Comparison of ENCODE assay signal across 23 cellular contexts in genomic region chr1:220516722-220517042, GRCh38. TPM values are rescaled to one million over a fixed set of nuclear protein-coding genes. Genes with fewer than 3 reads are reported as not detected.
DNase-seq lines count a peak whose midpoint lies in the region; ATAC-seq and TF ChIP-seq lines count a peak whose summit lies in the region.
"Had no signal": no experiment of that assay in that cellular context is flagged by ENCODE, and none has a peak within 500 bp of the region (broad histone marks: within the 10 kb centered on the region; RNA-seq: fewer than 3 reads in every experiment).

No MANE protein-coding gene starts in this region.

- no peak for TF ChIP-seq EP300 in suprapubic skin (IDR thresholded peaks at IDR 0.05)

- peak overlapping the region; percentile 1; the same call in 1 of the 2 replicates for H3K9ac ChIP-seq in HUES64 (ENCODE audit: low read depth, low read length)
- H3K9ac ChIP-seq: BLaER1 treated with 17β-estradiol and CSF1 and Interleukin-3, amounts not matched to agents 10 nM and 100 nM had no signal

- no peaks in the 10 kb centered on the region for H3K4me1 Mint-ChIP-seq in activated T-cell treated with anti-CD3 and anti-CD28 coated beads, Interleukin-2, amount 50 U/mL, for 72 hours (ENCODE audit: low read depth)

- H3K27me3 ChIP-seq in HUES64 (ENCODE audit: insufficient read depth, low read length) (no peaks in the 10 kb centered on the region), RWPE2 (ENCODE audit: insufficient read depth, poor library complexity, severe bottlenecking) (no peaks in the 10 kb centered on the region), foreskin keratinocyte (no peaks in the 10 kb centered on the region), suprapubic skin (no peaks in the 10 kb centered on the region)
- H3K27me3 ChIP-seq: BLaER1 treated with 17β-estradiol and CSF1 and Interleukin-3, amounts not matched to agents 10 nM and 100 nM had no signal

- no peak overlapping the region for H3K27ac Mint-ChIP-seq in activated T-cell treated with anti-CD3 and anti-CD28 coated beads, Interleukin-2, amount 50 U/mL, for 72 hours
- H3K27ac Mint-ChIP-seq: CD4-positive, alpha-beta T cell; GM23338 had no signal

- whole genome bisulfite sequencing in HUES64 = 80% methylated on average over 2 of the region's 2 CpGs
- 87% methylated on average over 2 of the region's 2 CpGs for WGBS in suprapubic skin

- H3K9me3 ChIP-seq in HUES64 (ENCODE audit: insufficient read depth, low read depth, low read length) (no peaks in the 10 kb centered on the region), RWPE2 (ENCODE audit: severe bottlenecking) (no peaks in the 10 kb centered on the region), suprapubic skin (no peaks in the 10 kb centered on the region)
- H3K9me3 ChIP-seq: A549; BLaER1 treated with 17β-estradiol and CSF1 and Interleukin-3, amounts not matched to agents 10 nM and 100 nM; MG63; SJSA1 had no signal

- H3K36me3 Mint-ChIP-seq in activated T-cell treated with anti-CD3 and anti-CD28 coated beads, Interleukin-2, amount 50 U/mL, for 72 hours (ENCODE audit: insufficient read depth in 2 of 2) = no peaks in the 10 kb centered on the region

- TF ChIP-seq CTCF in RWPE2 (IDR thresholded peaks at IDR 0.05; ENCODE audit: poor library complexity, severe bottlenecking) (no peak), foreskin keratinocyte (conservative IDR thresholded peaks at IDR 0.05) (no peak), suprapubic skin (IDR thresholded peaks at IDR 0.05) (no peak)

- DNase-seq in RWPE2 (ENCODE audit: low spot score) (no peak), foreskin keratinocyte (peak in 1 of 2 donors; percentile 82), suprapubic skin (ENCODE audit: low spot score in 2 of 2) (no peak)
- no peak for DNase-seq in activated T-cell treated with anti-CD3 and anti-CD28 coated beads, Interleukin-2, amount 50 U/mL, for 72 hours
- DNase-seq in activated CD4-positive, alpha-beta T cell treated with anti-CD3 and anti-CD28 coated beads for 48 hours = no peak
- DNase-seq: AML-193; CD4-positive, alpha-beta T cell; H9; KBM-7; MG63; NCI-H1436; NCI-H187; NCI-H2081 treated with DMSO at 0.1 percent for 48 hours; NCI-H524 treated with DMSO at 0.1 percent for 48 hours; NCI-H774; Right ventricle myocardium superior had no signal

- H3K4me1 ChIP-seq in HUES64 (ENCODE audit: insufficient read depth, low read length) (peaks cover 15% of the 10 kb centered on the region), RWPE2 (ENCODE audit: insufficient read depth, poor library complexity, severe bottlenecking) (peaks cover 34% of the 10 kb centered on the region), foreskin keratinocyte (peaks cover 38% of the 10 kb centered on the region), suprapubic skin (peaks cover 10% of the 10 kb centered on the region)
- H3K4me1 ChIP-seq: A549; BLaER1 treated with 17β-estradiol and CSF1 and Interleukin-3, amounts not matched to agents 10 nM and 100 nM; SJSA1 had no signal

- ATAC-seq in RWPE2 (ENCODE audit: low read depth) (peak; percentile 22; the same call in 2 of the 3 replicates), foreskin keratinocyte (peak; percentile 32), GM21723 (IDR thresholded peaks at IDR 0.05; ENCODE audit: unreplicated experiment) (no peak)
- no peak for ATAC-seq in activated T-cell treated with anti-CD3 and anti-CD28 coated beads, Interleukin-2, amount 50 U/mL, for 72 hours (replicated peaks in 1 of 2)
- ATAC-seq: A549, GM23338 had no signal

- no peak overlapping the region for H3K4me3 Mint-ChIP-seq in activated T-cell treated with anti-CD3 and anti-CD28 coated beads, Interleukin-2, amount 50 U/mL, for 72 hours
- H3K4me3 Mint-ChIP-seq: CD4-positive, alpha-beta T cell; GM23338; H9 had no signal

- TF ChIP-seq POLR2A in suprapubic skin (IDR thresholded peaks at IDR 0.05) = no peak

- H3K36me3 ChIP-seq in HUES64 (ENCODE audit: insufficient read depth, low read length) (no peaks in the 10 kb centered on the region), RWPE2 (ENCODE audit: low read depth) (no peaks in the 10 kb centered on the region), suprapubic skin (no peaks in the 10 kb centered on the region)
- H3K36me3 ChIP-seq: BLaER1 treated with 17β-estradiol and CSF1 and Interleukin-3, amounts not matched to agents 10 nM and 100 nM; MG63; SJSA1 had no signal

- H3K27ac ChIP-seq in HUES64 (ENCODE audit: low read depth, low read length) (no peak overlapping the region), RWPE2 (ENCODE audit: poor library complexity, severe bottlenecking) (peak overlapping the region; percentile 90), foreskin keratinocyte (peak overlapping the region; percentile 29), suprapubic skin (peak overlapping the region; percentile 14)
- H3K27ac ChIP-seq: A549; BLaER1 treated with 17β-estradiol and CSF1 and Interleukin-3, amounts not matched to agents 10 nM and 100 nM; SJSA1 had no signal

- no peaks in the 10 kb centered on the region for H3K9me3 Mint-ChIP-seq in activated T-cell treated with anti-CD3 and anti-CD28 coated beads, Interleukin-2, amount 50 U/mL, for 72 hours
- H3K9me3 Mint-ChIP-seq: CD4-positive, alpha-beta T cell; GM23338; H9 had no signal

- peaks cover 25% of the 10 kb centered on the region for H3K27me3 Mint-ChIP-seq in activated T-cell treated with anti-CD3 and anti-CD28 coated beads, Interleukin-2, amount 50 U/mL, for 72 hours (ENCODE audit: low read depth)

- H3K4me3 ChIP-seq in HUES64 (ENCODE audit: low read length) (no peak overlapping the region), RWPE2 (ENCODE audit: severe bottlenecking) (no peak overlapping the region), suprapubic skin (no peak overlapping the region)
- H3K4me3 ChIP-seq: A549; BLaER1 treated with 17β-estradiol and CSF1 and Interleukin-3, amounts not matched to agents 10 nM and 100 nM; GM23338; MG63; SJSA1 had no signal

RNA-seq across cellular contexts. Expression of gene MARK1, which starts 11.3 kb away (rescaled TPM):
- polyA plus RNA-seq in HUES64 (2013, experiment 1 of 2) = 10.2 TPM
- polyA plus RNA-seq in HUES64 (2013, experiment 2 of 2) = 13.4 TPM
- total RNA-seq in foreskin keratinocyte (13.4 and 16.2 TPM in 2 replicates), suprapubic skin (1 to 10 TPM; 2.9 to 5.2 (median 3.9) TPM)
- 3.9 and 5.5 TPM in 2 replicates for polyA plus RNA-seq in foreskin keratinocyte
- total RNA-seq in activated T-cell treated with anti-CD3 and anti-CD28 coated beads, Interleukin-2, amount 50 U/mL, for 72 hours = under 1 TPM in 1 of 2 donors, not detected in 1; 0.05 TPM
- total RNA-seq: CD4-positive, alpha-beta T cell; LHCN-M2 had no signal

Comparison
In these comparisons a context has a peak if more than half of its experiments do, and no peak if none do; other contexts are left out.
1. ATAC-seq: peak in RWPE2 (single experiment) and foreskin keratinocyte (single experiment); none in activated T-cell treated with anti-CD3 and anti-CD28 coated beads, Interleukin-2, amount 50 U/mL, for 72 hours (0 of 2) and GM21723 (single experiment).